In the genomic region with DNA sequence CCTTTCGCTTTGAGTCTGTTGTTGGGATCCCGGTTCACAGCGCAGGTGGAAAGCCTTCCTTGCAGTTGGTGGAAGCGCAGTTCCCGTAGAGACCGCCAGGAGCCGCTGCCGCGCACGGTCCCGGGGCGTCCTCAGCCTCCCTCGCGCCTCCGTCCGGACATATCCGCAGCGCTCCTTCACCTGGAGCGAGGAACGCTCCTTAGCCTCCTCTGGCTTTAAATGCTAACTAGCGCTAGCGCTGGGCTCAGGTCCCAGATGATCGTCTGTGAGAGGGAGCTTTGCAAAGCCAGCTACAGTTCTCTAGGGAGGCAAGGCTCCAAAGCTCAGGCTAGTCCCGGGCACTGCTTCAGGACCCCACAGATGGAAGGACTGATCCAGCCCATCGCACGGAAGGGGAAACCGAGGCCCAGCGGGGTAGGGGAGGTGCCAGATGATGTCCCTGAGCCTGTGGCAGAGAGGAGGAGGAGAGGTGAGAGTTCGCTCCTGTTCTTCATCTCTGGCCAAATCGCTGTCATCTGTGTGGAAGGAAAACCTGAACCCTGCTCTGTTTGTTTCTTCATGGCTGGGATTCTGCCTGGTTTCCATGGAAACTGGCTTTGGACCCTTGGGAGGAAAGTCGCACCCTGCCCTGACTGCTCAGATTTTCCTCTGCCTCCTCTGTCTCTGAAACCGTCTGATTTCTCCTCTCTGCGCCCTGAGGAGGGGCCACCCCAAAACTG, we compare ENCODE assay signal across 9 cellular contexts. TPM values are rescaled to one million over a fixed set of nuclear protein-coding genes. Genes with fewer than 3 reads are reported as not detected.
A peak's percentile ranks its signal among the peaks of the same experiment; 100 is the strongest.
DNase-seq lines count a peak whose midpoint lies in the region; ATAC-seq and TF ChIP-seq lines count a peak whose summit lies in the region.
"Had no signal": no experiment of that assay in that cellular context is flagged by ENCODE, and none has a peak within 500 bp of the region (broad histone marks: within the 10 kb centered on the region; RNA-seq: fewer than 3 reads in every experiment).

No MANE protein-coding gene starts in this region.

- H3K27ac ChIP-seq in KMS-11, result no peak overlapping the region
- peak overlapping the region; percentile 35 for H3K27ac ChIP-seq in suprapubic skin
- H3K27ac ChIP-seq: epithelial cell of prostate had no signal

- peaks cover 8% of the 10 kb centered on the region for H3K9me3 Mint-ChIP-seq in glutamatergic neuron (ENCODE audit: unreplicated experiment)

- no peaks in the 10 kb centered on the region for H3K79me2 ChIP-seq in KMS-11 (ENCODE audit: insufficient read depth, low read depth)

- H3K9ac ChIP-seq in KMS-11, result no peak overlapping the region

- peak overlapping the region; percentile 70 for H3K4me3 Mint-ChIP-seq in glutamatergic neuron (ENCODE audit: unreplicated experiment)

- H3K4me3 ChIP-seq in KMS-11 (IDR thresholded peaks at IDR 0.05; ENCODE audit: insufficient read depth, low read depth, low read length) (no peak overlapping the region), suprapubic skin (peak overlapping the region; percentile 35)

- ATAC-seq in GM21619 (IDR thresholded peaks at IDR 0.05; ENCODE audit: unreplicated experiment) (peak; percentile 93), omental fat pad (ENCODE audit: low FRiP score) (peak; percentile 77)

- peaks cover 11% of the 10 kb centered on the region for H3K4me1 ChIP-seq in KMS-11 (ENCODE audit: low read depth, poor library complexity, severe bottlenecking)
- peaks cover 48% of the 10 kb centered on the region for H3K4me1 ChIP-seq in suprapubic skin

- TF ChIP-seq POLR2A in suprapubic skin (IDR thresholded peaks at IDR 0.05), result no peak

- no peaks in the 10 kb centered on the region for H3K36me3 Mint-ChIP-seq in glutamatergic neuron (ENCODE audit: unreplicated experiment)

- peaks cover 28% of the 10 kb centered on the region for H3K4me1 Mint-ChIP-seq in glutamatergic neuron (ENCODE audit: low read depth, unreplicated experiment)

- H3K27me3 ChIP-seq in KMS-11 (ENCODE audit: insufficient read depth, low read depth), result peaks cover 10% of the 10 kb centered on the region; the same call in 1 of the 2 replicates
- peaks cover 7% of the 10 kb centered on the region for H3K27me3 ChIP-seq in suprapubic skin

- peak overlapping the region; percentile 38 for H2AFZ ChIP-seq in KMS-11 (ENCODE audit: low read depth)

- H3K27ac Mint-ChIP-seq in glutamatergic neuron (ENCODE audit: unreplicated experiment), result no peak overlapping the region

- no peaks in the 10 kb centered on the region for H3K9me3 ChIP-seq in suprapubic skin

- H3K36me3 ChIP-seq in KMS-11 (ENCODE audit: insufficient read depth), result no peaks in the 10 kb centered on the region
- no peaks in the 10 kb centered on the region for H3K36me3 ChIP-seq in suprapubic skin

- peak overlapping the region; percentile 50 for H3K4me2 ChIP-seq in KMS-11

- H4K20me1 ChIP-seq in KMS-11 (ENCODE audit: insufficient read depth), result no peaks in the 10 kb centered on the region

- DNase-seq in DMS79 (lab: John Stamatoyannopoulos, UW), result peak; percentile 26
- peak; percentile 33 for DNase-seq in SHP77 treated with DMSO at 0.1 percent for 48 hours (lab: John Stamatoyannopoulos, UW)
- peak; percentile 79 for DNase-seq in activated gamma-delta T cell treated with Interleukin-2 at 50 U/mL for 16 hours
- DNase-seq in glutamatergic neuron, result peak; percentile 92
- DNase-seq in omental fat pad (ENCODE audit: low spot score), result peak; percentile 83
- peak; percentile 88 to 90 for DNase-seq in suprapubic skin (ENCODE audit: low spot score in 2 of 2)

- 36% methylated on average over 8 of the region's 33 CpGs for WGBS in suprapubic skin

- peaks cover 8% of the 10 kb centered on the region for H3K27me3 Mint-ChIP-seq in glutamatergic neuron (ENCODE audit: unreplicated experiment)

- TF ChIP-seq CTCF in KMS-11 (conservative IDR thresholded peaks at IDR 0.05; ENCODE audit: low read depth, low read length), result peak; percentile 92
- peak; percentile 98 for TF ChIP-seq CTCF in glutamatergic neuron (IDR thresholded peaks at IDR 0.05; ENCODE audit: partially characterized antibody, unreplicated experiment)
- peak in 2 of 3 donors; percentile 41 to 91 for TF ChIP-seq CTCF in omental fat pad (IDR thresholded peaks at IDR 0.05)
- TF ChIP-seq CTCF in suprapubic skin (IDR thresholded peaks at IDR 0.05), result peak; percentile 91 to 99

- TF ChIP-seq EP300 in suprapubic skin (IDR thresholded peaks at IDR 0.05), result no peak

RNA-seq across cellular contexts. Expression of a gene that starts 31.4 kb away (rescaled TPM):
- total RNA-seq in glutamatergic neuron (ENCODE audit: unreplicated experiment) (not detected), omental fat pad (10 to 100 TPM; 20.7 to 98.5 (median 55.0) TPM), suprapubic skin (10 to 100 TPM in 2 of 4 donors, 1 to 10 TPM in 2; 8.0 to 15.0 (median 9.3) TPM)

Comparison
In these comparisons a context has a peak if more than half of its experiments do, and no peak if none do; other contexts are left out.
1. DNase-seq: peak in every context shown above with its lines; median percentile 92 in glutamatergic neuron; 89 in suprapubic skin; 83 in omental fat pad; 79 in activated gamma-delta T cell treated with Interleukin-2 at 50 U/mL for 16 hours; 33 in SHP77 treated with DMSO at 0.1 percent for 48 hours; 26 in DMS79.